ENCODE assay signal across 11 cellular contexts in genomic region chr12:67096533-67097318, GRCh38.
DNase-seq lines count a peak whose midpoint lies in the region; ATAC-seq and TF ChIP-seq lines count a peak whose summit lies in the region.
"Had no signal": no experiment of that assay in that cellular context is flagged by ENCODE, and none has a peak within 500 bp of the region (broad histone marks: within the 10 kb centered on the region; RNA-seq: fewer than 3 reads in every experiment).

No MANE protein-coding gene starts in this region.

- H3K4me1 ChIP-seq in esophagus muscularis mucosa, result peaks cover 0 to 14% (median 8%) of the 10 kb centered on the region in 4 donors
- H3K4me1 ChIP-seq in SJCRH30, result no peaks in the 10 kb centered on the region
- H3K4me1 ChIP-seq: neural progenitor cell, transverse colon had no signal

- TF ChIP-seq POLR2A in esophagus muscularis mucosa (IDR thresholded peaks at IDR 0.05; ENCODE audit: low read depth), result no peak

- H3K36me3 ChIP-seq in esophagus muscularis mucosa, result no peaks in the 10 kb centered on the region
- no peaks in the 10 kb centered on the region for H3K36me3 ChIP-seq in SJCRH30
- H3K36me3 ChIP-seq: neural progenitor cell, transverse colon had no signal

- H3K4me3 ChIP-seq in esophagus muscularis mucosa (no peak overlapping the region), SJCRH30 (no peak overlapping the region)
- H3K4me3 ChIP-seq: neural progenitor cell, transverse colon had no signal

- no peak for TF ChIP-seq EP300 in esophagus muscularis mucosa (IDR thresholded peaks at IDR 0.05)

- TF ChIP-seq CTCF in esophagus muscularis mucosa (IDR thresholded peaks at IDR 0.05), result no peak

- H3K27me3 ChIP-seq in esophagus muscularis mucosa (no peaks in the 10 kb centered on the region), SJCRH30 (no peaks in the 10 kb centered on the region)
- H3K27me3 ChIP-seq: neural progenitor cell, transverse colon had no signal

- WGBS in esophagus muscularis mucosa, result 72% methylated on average over 2 of the region's 2 CpGs

- no peaks in the 10 kb centered on the region for H3K9me3 ChIP-seq in esophagus muscularis mucosa
- H3K9me3 ChIP-seq in SJCRH30 (replicated peaks), result no peaks in the 10 kb centered on the region
- H3K9me3 ChIP-seq: transverse colon had no signal

- peak overlapping the region in 3 of 4 donors; percentile 27 to 49 (median 46) for H3K27ac ChIP-seq in esophagus muscularis mucosa (replicated peaks in 1 of 4)
- no peak overlapping the region for H3K27ac ChIP-seq in SJCRH30
- H3K27ac ChIP-seq: neural progenitor cell, transverse colon had no signal

- intact Hi-C loops in esophagus muscularis mucosa (cut with DNase I), result no loop called here
- intact Hi-C loops in sciatic nerve (cut with DNase I), result no loop called here

- peak; percentile 29 for DNase-seq in DMS53 (lab: John Stamatoyannopoulos, UW)
- DNase-seq in DMS53 treated with DMSO at 0.1 percent for 48 hours (lab: John Stamatoyannopoulos, UW; ENCODE audit: unreplicated experiment), result no peak
- DNase-seq in NOMO-1 treated with DMSO at 0.1 percent for 48 hours (lab: John Stamatoyannopoulos, UW; ENCODE audit: unreplicated experiment), result peak; percentile 84
- DNase-seq in esophagus muscularis mucosa (ENCODE audit: extremely low spot score), result no peak
- DNase-seq in sciatic nerve (ENCODE audit: low spot score), result no peak
- DNase-seq in UCSD-AML1 (lab: John Stamatoyannopoulos, UW; ENCODE audit: unreplicated experiment), result no peak
- DNase-seq in activated T-cell treated with anti-CD3 and anti-CD28 coated beads, Interleukin-2, amount 50 U/mL, for 48 hours, result no peak
- DNase-seq in SJCRH30, result no peak
- DNase-seq: head of caudate nucleus, transverse colon had no signal

- ATAC-seq in sciatic nerve, result peak; percentile 87

Comparison
In these comparisons a context has a peak if more than half of its experiments do, and no peak if none do; other contexts are left out.
1. DNase-seq: peak in DMS53 (single experiment) and NOMO-1 treated with DMSO at 0.1 percent for 48 hours (single experiment); none in DMS53 treated with DMSO at 0.1 percent for 48 hours (single experiment), esophagus muscularis mucosa (single experiment), sciatic nerve (single experiment), UCSD-AML1 (single experiment), activated T-cell treated with anti-CD3 and anti-CD28 coated beads, Interleukin-2, amount 50 U/mL, for 48 hours (0 of 2) and SJCRH30 (0 of 2).